14 cellular contexts compared by ENCODE assay signal in the genomic region with DNA sequence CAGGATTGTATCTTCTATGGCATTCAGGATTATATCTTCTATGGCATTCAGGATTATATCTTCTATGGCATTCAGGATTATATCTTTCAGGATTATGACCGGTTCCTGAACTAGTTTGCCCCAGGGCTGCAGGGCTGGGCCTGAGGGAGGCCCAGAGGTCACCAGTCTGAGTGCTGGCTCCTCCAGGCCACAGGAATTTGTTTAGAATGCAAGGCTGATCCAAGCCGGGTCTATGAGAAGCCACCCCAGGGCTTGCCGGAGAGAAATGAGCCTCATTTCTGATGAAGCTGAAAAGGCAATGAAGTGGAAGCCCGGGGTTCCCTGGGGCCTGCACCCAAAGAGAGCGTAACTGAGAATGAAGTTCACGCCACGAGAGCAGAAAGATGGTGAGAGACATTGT.
"Had no signal": no experiment of that assay in that cellular context is flagged by ENCODE, and none has a peak within 500 bp of the region (broad histone marks: within the 10 kb centered on the region; RNA-seq: fewer than 3 reads in every experiment).

No MANE protein-coding gene starts in this region.

- H3K4me3 Mint-ChIP-seq: naive thymus-derived CD8-positive, alpha-beta T cell had no signal

- H3K4me3 ChIP-seq: cardiac muscle cell, colonic mucosa, right lobe of liver, upper lobe of left lung had no signal

- H3K9me3 ChIP-seq: colonic mucosa, right lobe of liver, upper lobe of left lung had no signal

- H3K27ac Mint-ChIP-seq: activated naive CD4-positive, alpha-beta T cell treated with anti-CD3 and anti-CD28 coated beads, Interleukin-2, amount 50 U/mL, for 72 hours; naive thymus-derived CD8-positive, alpha-beta T cell had no signal

- H3K36me3 Mint-ChIP-seq: activated naive CD4-positive, alpha-beta T cell treated with anti-CD3 and anti-CD28 coated beads, Interleukin-2, amount 50 U/mL, for 72 hours; naive thymus-derived CD8-positive, alpha-beta T cell had no signal

- H3K27me3 ChIP-seq: colonic mucosa, right lobe of liver, upper lobe of left lung had no signal

- H3K4me1 ChIP-seq: colonic mucosa, right lobe of liver had no signal

- H3K36me3 ChIP-seq: cardiac muscle cell, colonic mucosa, right lobe of liver, upper lobe of left lung had no signal

- DNase-seq: activated CD4-positive, alpha-beta T cell treated with anti-CD3 and anti-CD28 coated beads, Interleukin-2, amount 50 U/mL, for 1 hour; activated effector memory CD4-positive, alpha-beta T cell treated with Interleukin-2 at 50 U/mL for 16 hours; activated T-cell treated with anti-CD3 and anti-CD28 coated beads, Interleukin-2, amount 50 U/mL, for 1 hour; colonic mucosa; kidney glomerular epithelial cell; midbrain; naive thymus-derived CD8-positive, alpha-beta T cell; stimulated activated CD4-positive, alpha-beta T cell treated with anti-CD3 and anti-CD28 coated beads, Interleukin-2, amount 100 ng/mL, for 24 hours; stimulated activated naive CD4-positive, alpha-beta T cell; T-helper 2 cell; upper lobe of left lung had no signal

- H3K9me3 Mint-ChIP-seq: activated naive CD4-positive, alpha-beta T cell treated with anti-CD3 and anti-CD28 coated beads, Interleukin-2, amount 50 U/mL, for 72 hours; naive thymus-derived CD8-positive, alpha-beta T cell had no signal

- H3K27ac ChIP-seq: cardiac muscle cell, colonic mucosa, right lobe of liver had no signal
